In the genomic region with DNA sequence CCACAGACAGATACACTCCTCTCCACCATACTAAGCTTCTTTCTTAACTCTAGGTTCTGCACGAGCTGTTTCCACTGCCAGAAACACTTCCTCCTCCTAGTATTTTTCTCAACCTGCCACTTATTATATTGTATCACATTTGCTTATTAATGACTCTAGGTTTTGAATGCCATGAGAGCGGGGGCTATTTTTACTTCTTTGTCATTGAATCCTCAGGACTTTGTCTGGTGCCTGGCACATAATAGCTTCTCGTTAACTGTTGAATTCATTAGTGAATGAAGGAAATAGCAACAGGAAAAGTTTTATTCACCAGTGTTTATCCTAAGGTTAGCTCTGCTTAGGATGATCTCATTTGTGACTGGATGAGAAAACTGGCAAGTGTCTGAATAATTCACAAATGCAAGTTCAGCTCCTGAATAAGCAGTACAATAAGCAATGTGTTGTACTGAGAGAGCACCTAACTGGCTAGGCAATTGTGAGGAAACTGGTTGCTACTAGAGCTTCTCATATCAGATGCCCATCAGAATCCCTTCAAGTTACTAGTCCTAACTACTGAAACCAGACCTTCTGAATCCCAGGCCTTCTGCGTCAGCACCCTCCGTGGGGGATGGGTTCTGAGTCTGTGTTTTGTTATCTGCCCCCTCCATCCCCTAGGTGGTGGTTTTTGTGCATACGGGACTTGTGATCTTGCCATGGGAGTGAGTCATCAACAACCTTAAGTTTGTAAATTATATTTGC, we compare ENCODE assay signal across 12 cellular contexts.
DNase-seq lines count a peak whose midpoint lies in the region; TF ChIP-seq lines count a peak whose summit lies in the region.
"Had no signal": no experiment of that assay in that cellular context is flagged by ENCODE, and none has a peak within 500 bp of the region (broad histone marks: within the 10 kb centered on the region; RNA-seq: fewer than 3 reads in every experiment).

No MANE protein-coding gene starts in this region.

- H3K36me3 Mint-ChIP-seq in nephron progenitor cell (ENCODE audit: low read depth): no peaks in the 10 kb centered on the region

- H4K20me1 ChIP-seq in OCI-LY1 (ENCODE audit: insufficient read depth, low read length): no peaks in the 10 kb centered on the region

- no CpG with 5 or more reads among the region's 6 CpGs for WGBS in trophoblast cell (ENCODE audit: extremely low coverage, insufficient coverage, insufficient read length)

- H3K9ac ChIP-seq in OCI-LY1 (ENCODE audit: low read length): no peak overlapping the region
- no peak overlapping the region for H3K9ac ChIP-seq in trophoblast cell (ENCODE audit: low read length)

- H3K4me2 ChIP-seq in OCI-LY1 (ENCODE audit: low read length) (peak overlapping the region; percentile 21; the same call in 1 of the 2 replicates), trophoblast cell (ENCODE audit: low read length) (no peak overlapping the region)

- H3K4me1 ChIP-seq in OCI-LY1 (ENCODE audit: insufficient read depth, low read length, severe bottlenecking) (peaks cover 30% of the 10 kb centered on the region), trophoblast cell (ENCODE audit: control insufficient read depth in 1 of 2, insufficient read depth in 2 of 2, low read length in 2 of 2) (no peaks in the 10 kb centered on the region)

- H3K4me3 ChIP-seq in OCI-LY1 (ENCODE audit: low read depth, low read length, poor library complexity, severe bottlenecking): peak overlapping the region; percentile 1
- no peak overlapping the region for H3K4me3 ChIP-seq in fibroblast of the aortic adventitia (ENCODE audit: low read depth, low read length)
- H3K4me3 ChIP-seq in trophoblast cell (ENCODE audit: low read depth, low read length): no peak overlapping the region
- no peak overlapping the region for H3K4me3 ChIP-seq in WERI-Rb-1 (ENCODE audit: low read depth, low read length)

- H3K4me3 Mint-ChIP-seq in nephron progenitor cell: no peak overlapping the region
- H3K4me3 Mint-ChIP-seq: dendritic cell treated with granulocyte-macrophage colony-stimulating factor and Interleukin-4, amounts not matched to agents 40 ng/mL and 50 ng/mL, for 4 days; stimulated activated naive B cell treated with anti-CD40 and anti-IgM and Interleukin-4, amounts not matched to agents 10 μg/mL and 1 μg/mL and 100 μg/mL, for 72 hours had no signal

- H3K4ac ChIP-seq in trophoblast cell (ENCODE audit: low read depth, low read length): peak overlapping the region; percentile 55

- no peaks in the 10 kb centered on the region for H3K27me3 Mint-ChIP-seq in nephron progenitor cell (ENCODE audit: low read depth, poor library complexity)
- H3K27me3 Mint-ChIP-seq: dendritic cell treated with granulocyte-macrophage colony-stimulating factor and Interleukin-4, amounts not matched to agents 40 ng/mL and 50 ng/mL, for 4 days had no signal

- no peak overlapping the region for H3K18ac ChIP-seq in trophoblast cell (ENCODE audit: low read length)

- no peaks in the 10 kb centered on the region for H3F3A ChIP-seq in OCI-LY1 (ENCODE audit: insufficient read depth, low read length)

- no peak overlapping the region for H3K14ac ChIP-seq in trophoblast cell (ENCODE audit: low read length)

- no peaks in the 10 kb centered on the region for H3K79me2 ChIP-seq in OCI-LY1 (ENCODE audit: insufficient read depth, low read length)
- no peaks in the 10 kb centered on the region for H3K79me2 ChIP-seq in trophoblast cell (ENCODE audit: control insufficient read depth, insufficient read depth, low read length, poor library complexity)

- H3K9me3 Mint-ChIP-seq in nephron progenitor cell: peaks cover 12% of the 10 kb centered on the region

- no peak overlapping the region for H2AK5ac ChIP-seq in trophoblast cell (ENCODE audit: low read length)

- H4K91ac ChIP-seq in trophoblast cell (ENCODE audit: low read depth, low read length): no peak overlapping the region

- no peaks in the 10 kb centered on the region for H3K79me1 ChIP-seq in trophoblast cell (ENCODE audit: low read length)

- H2BK5ac ChIP-seq in trophoblast cell (ENCODE audit: low read depth, low read length, poor library complexity): no peak overlapping the region

- H3K4me1 Mint-ChIP-seq in nephron progenitor cell: no peaks in the 10 kb centered on the region

- no peak overlapping the region for H2BK120ac ChIP-seq in trophoblast cell (ENCODE audit: insufficient read depth, low read length, poor library complexity)

- TF ChIP-seq CTCF in OCI-LY1 (IDR thresholded peaks at IDR 0.05; ENCODE audit: low read length): no peak
- TF ChIP-seq CTCF in fibroblast of the aortic adventitia (IDR thresholded peaks at IDR 0.05; ENCODE audit: insufficient read depth, low read length): no peak
- no peak for TF ChIP-seq CTCF in nephron progenitor cell (IDR thresholded peaks at IDR 0.05)
- TF ChIP-seq CTCF in WERI-Rb-1 (IDR thresholded peaks at IDR 0.05; ENCODE audit: low read depth, low read length): no peak

- no peak overlapping the region for H4K12ac ChIP-seq in trophoblast cell (ENCODE audit: low read depth, low read length)

- H3K9me3 ChIP-seq in OCI-LY1 (ENCODE audit: low read length) (peaks cover 2% of the 10 kb centered on the region; the same call in 1 of the 2 replicates), trophoblast cell (ENCODE audit: insufficient read depth, low read depth, low read length) (no peaks in the 10 kb centered on the region), WERI-Rb-1 (ENCODE audit: severe bottlenecking) (no peaks in the 10 kb centered on the region)

- H3K36me3 ChIP-seq in OCI-LY1 (ENCODE audit: insufficient read depth, low read length) (no peaks in the 10 kb centered on the region), trophoblast cell (ENCODE audit: control insufficient read depth in 1 of 2, insufficient read depth in 2 of 2, low read length in 2 of 2) (no peaks in the 10 kb centered on the region), WERI-Rb-1 (no peaks in the 10 kb centered on the region)

- no peak overlapping the region for H4K8ac ChIP-seq in trophoblast cell (ENCODE audit: low read depth, low read length)

- H3K27ac ChIP-seq in OCI-LY1 (ENCODE audit: low read depth, low read length, poor library complexity, severe bottlenecking) (peak overlapping the region; percentile 76), trophoblast cell (ENCODE audit: low read depth, low read length) (no peak overlapping the region), WERI-Rb-1 (no peak overlapping the region)

- H3K27me3 ChIP-seq in OCI-LY1 (ENCODE audit: insufficient read depth, low read length) (no peaks in the 10 kb centered on the region), trophoblast cell (ENCODE audit: insufficient read depth, low read length) (no peaks in the 10 kb centered on the region), WERI-Rb-1 (ENCODE audit: insufficient read depth, low read depth, severe bottlenecking) (no peaks in the 10 kb centered on the region)

- no peaks in the 10 kb centered on the region for H3K9me2 ChIP-seq in OCI-LY1 (ENCODE audit: low read depth, low read length)

- H2AFZ ChIP-seq in OCI-LY1 (ENCODE audit: low read length) (no peak overlapping the region), trophoblast cell (ENCODE audit: insufficient read depth, low read length, poor library complexity) (no peak overlapping the region)

- H2BK12ac ChIP-seq in trophoblast cell (ENCODE audit: low read length): no peak overlapping the region

- DNase-seq in Daoy (ENCODE audit: low read depth) (peak; percentile 34), fibroblast of the aortic adventitia (ENCODE audit: low read depth) (peak; percentile 4), trophoblast cell (no peak), AG20443 (ENCODE audit: low spot score) (no peak), nephron progenitor cell (no peak), WERI-Rb-1 (no peak)
- DNase-seq: MM.1S; naive B cell; stimulated activated CD4-positive, alpha-beta T cell treated with anti-CD3 and anti-CD28 coated beads, Interleukin-15, amount 100 ng/mL, for 24 hours; stimulated activated naive B cell treated with anti-CD40 and anti-IgM and Interleukin-4, amounts not matched to agents 10 μg/mL and 1 μg/mL and 100 μg/mL, for 72 hours had no signal

- H3K27ac Mint-ChIP-seq in nephron progenitor cell: no peak overlapping the region
- H3K27ac Mint-ChIP-seq: dendritic cell treated with granulocyte-macrophage colony-stimulating factor and Interleukin-4, amounts not matched to agents 40 ng/mL and 50 ng/mL, for 4 days; stimulated activated naive B cell treated with anti-CD40 and anti-IgM and Interleukin-4, amounts not matched to agents 10 μg/mL and 1 μg/mL and 100 μg/mL, for 72 hours had no signal

- H3K23ac ChIP-seq in trophoblast cell (ENCODE audit: low read length): no peak overlapping the region

Comparison
In these comparisons a context has a peak if more than half of its experiments do, and no peak if none do; other contexts are left out.
1. DNase-seq: peak in Daoy (single experiment) and fibroblast of the aortic adventitia (single experiment); none in trophoblast cell (0 of 2), AG20443 (single experiment), nephron progenitor cell (single experiment) and WERI-Rb-1 (single experiment).